In the genomic region with DNA sequence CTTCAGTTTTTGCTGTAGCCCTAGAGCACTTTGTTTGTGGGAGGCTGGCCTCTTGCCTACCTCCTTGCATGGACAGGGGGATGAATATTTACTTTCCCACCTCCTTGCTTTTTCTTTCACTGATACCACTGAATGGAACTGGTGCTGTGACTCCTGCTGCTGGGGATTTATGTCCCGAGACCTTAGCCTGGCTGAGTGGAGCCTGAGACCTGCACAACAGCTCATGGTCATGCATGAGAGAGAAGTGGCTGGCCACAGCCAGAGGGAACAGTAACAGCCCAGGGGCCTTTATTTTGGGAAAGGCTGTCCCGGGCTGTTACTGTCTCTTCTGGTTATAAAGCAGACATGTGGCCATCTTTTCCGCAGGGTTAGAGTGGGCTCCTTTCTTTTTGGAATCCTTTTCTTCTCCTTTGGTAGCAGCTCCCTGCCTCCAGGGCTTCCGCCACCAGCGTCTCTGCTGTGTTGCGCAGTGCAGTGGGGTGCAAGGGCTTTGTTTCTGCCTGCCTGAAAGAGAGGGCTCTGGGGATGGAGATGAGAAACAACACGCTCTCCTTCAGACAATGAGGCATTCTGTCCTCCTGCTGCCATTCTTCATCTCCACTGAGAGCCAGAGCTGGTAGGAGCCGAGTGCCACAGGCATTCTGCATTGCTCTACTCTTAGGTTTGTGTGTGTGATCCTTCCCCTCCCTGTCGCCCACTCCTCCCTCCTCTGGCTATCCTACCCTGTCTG, we compare ENCODE assay signal across 1 cellular context.
TF ChIP-seq lines count a peak whose summit lies in the region.

No MANE protein-coding gene starts in this region.

TF ChIP-seq in WTC11, 78 proteins besides CTCF, POLR2A, EP300 and RAD21 (continued from another document):
- TF ChIP-seq, protein P1, sequence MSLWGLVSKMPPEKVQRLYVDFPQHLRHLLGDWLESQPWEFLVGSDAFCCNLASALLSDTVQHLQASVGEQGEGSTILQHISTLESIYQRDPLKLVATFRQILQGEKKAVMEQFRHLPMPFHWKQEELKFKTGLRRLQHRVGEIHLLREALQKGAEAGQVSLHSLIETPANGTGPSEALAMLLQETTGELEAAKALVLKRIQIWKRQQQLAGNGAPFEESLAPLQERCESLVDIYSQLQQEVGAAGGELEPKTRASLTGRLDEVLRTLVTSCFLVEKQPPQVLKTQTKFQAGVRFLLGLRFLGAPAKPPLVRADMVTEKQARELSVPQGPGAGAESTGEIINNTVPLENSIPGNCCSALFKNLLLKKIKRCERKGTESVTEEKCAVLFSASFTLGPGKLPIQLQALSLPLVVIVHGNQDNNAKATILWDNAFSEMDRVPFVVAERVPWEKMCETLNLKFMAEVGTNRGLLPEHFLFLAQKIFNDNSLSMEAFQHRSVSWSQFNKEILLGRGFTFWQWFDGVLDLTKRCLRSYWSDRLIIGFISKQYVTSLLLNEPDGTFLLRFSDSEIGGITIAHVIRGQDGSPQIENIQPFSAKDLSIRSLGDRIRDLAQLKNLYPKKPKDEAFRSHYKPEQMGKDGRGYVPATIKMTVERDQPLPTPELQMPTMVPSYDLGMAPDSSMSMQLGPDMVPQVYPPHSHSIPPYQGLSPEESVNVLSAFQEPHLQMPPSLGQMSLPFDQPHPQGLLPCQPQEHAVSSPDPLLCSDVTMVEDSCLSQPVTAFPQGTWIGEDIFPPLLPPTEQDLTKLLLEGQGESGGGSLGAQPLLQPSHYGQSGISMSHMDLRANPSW (CRISPR knock-in tag; conservative IDR thresholded peaks at IDR 0.05; ENCODE audit: low read depth) = no peak
- TF ChIP-seq PRDM15 (CRISPR knock-in tag; IDR thresholded peaks at IDR 0.05) = no peak
- no peak for TF ChIP-seq ETV6 (CRISPR knock-in tag; IDR thresholded peaks at IDR 0.05)
- no peak for TF ChIP-seq FOXK1 (CRISPR knock-in tag; IDR thresholded peaks at IDR 0.05)
- TF ChIP-seq, protein P2, sequence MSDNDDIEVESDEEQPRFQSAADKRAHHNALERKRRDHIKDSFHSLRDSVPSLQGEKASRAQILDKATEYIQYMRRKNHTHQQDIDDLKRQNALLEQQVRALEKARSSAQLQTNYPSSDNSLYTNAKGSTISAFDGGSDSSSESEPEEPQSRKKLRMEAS (CRISPR knock-in tag; IDR thresholded peaks at IDR 0.05) = no peak
- TF ChIP-seq ARID4B (CRISPR knock-in tag; IDR thresholded peaks at IDR 0.05; ENCODE audit: borderline replicate concordance) = no peak
- TF ChIP-seq ZNF425 (CRISPR knock-in tag; conservative IDR thresholded peaks at IDR 0.05) = no peak
- no peak for TF ChIP-seq NFE2L1 (CRISPR knock-in tag; IDR thresholded peaks at IDR 0.05)
- no peak for TF ChIP-seq CBFB (CRISPR knock-in tag; IDR thresholded peaks at IDR 0.05; ENCODE audit: low read depth)
- TF ChIP-seq JAZF1 (CRISPR knock-in tag; IDR thresholded peaks at IDR 0.05) = no peak
- TF ChIP-seq HMGXB4 (CRISPR knock-in tag; IDR thresholded peaks at IDR 0.05) = no peak
- TF ChIP-seq IRF2 (CRISPR knock-in tag; IDR thresholded peaks at IDR 0.05; ENCODE audit: borderline replicate concordance, low read depth) = no peak
- TF ChIP-seq TEAD4 (CRISPR knock-in tag; IDR thresholded peaks at IDR 0.05) = no peak
